25 cellular contexts compared by ENCODE assay signal in the genomic region with DNA sequence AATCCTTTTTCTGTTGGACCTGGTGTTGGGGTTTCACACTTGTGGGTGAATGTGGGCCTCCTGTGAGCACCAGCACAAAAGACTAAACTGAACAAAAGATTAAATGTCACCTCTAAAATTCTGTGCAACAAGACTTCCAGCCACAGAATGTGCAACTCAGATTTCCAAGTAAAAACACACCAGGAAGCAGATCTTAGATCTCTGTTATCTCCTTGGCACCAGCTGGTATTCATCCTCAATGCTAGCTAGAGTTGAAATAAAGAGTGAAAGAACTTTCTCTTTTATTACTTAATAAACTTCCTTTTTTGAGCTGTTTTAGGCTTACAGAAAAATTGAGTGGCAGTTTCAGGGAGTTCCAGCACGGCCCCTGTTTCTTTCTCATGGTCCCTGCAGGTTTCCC. TPM values are rescaled to one million over a fixed set of nuclear protein-coding genes. Genes with fewer than 3 reads are reported as not detected.
"Had no signal": no experiment of that assay in that cellular context is flagged by ENCODE, and none has a peak within 500 bp of the region (broad histone marks: within the 10 kb centered on the region; RNA-seq: fewer than 3 reads in every experiment).

No MANE protein-coding gene starts in this region.

- FAIRE-seq: colon, islet of Langerhans had no signal

- H3K9me3 ChIP-seq: heart left ventricle, left ventricle myocardium inferior, lower lobe of right lung, psoas muscle, right lobe of liver, spleen, tibial artery, upper lobe of left lung, vagina had no signal

- H3K4me3 ChIP-seq: heart left ventricle, left ventricle myocardium inferior, lower lobe of right lung, psoas muscle, right lobe of liver, spleen, tibial artery, upper lobe of left lung, vagina had no signal

- H3K4me1 Mint-ChIP-seq: memory B cell; stimulated activated memory B cell treated with anti-CD40 and anti-IgM and Interleukin-4, amounts not matched to agents 10 μg/mL and 1 μg/mL and 100 μg/mL, for 72 hours had no signal

- H3K36me3 ChIP-seq: heart left ventricle, left ventricle myocardium inferior, lower lobe of right lung, right lobe of liver, spleen, tibial artery, vagina had no signal

- H3K27me3 Mint-ChIP-seq: dendritic cell treated with granulocyte-macrophage colony-stimulating factor and Interleukin-4, amounts not matched to agents 40 ng/mL and 50 ng/mL, for 4 days had no signal

- DNase-seq: effector memory CD8-positive, alpha-beta T cell; foreskin melanocyte; heart left ventricle; hippocampal formation; left ventricle myocardium inferior; lower lobe of right lung; midbrain; occipital lobe; psoas muscle; retina; right lobe of liver; spleen; stimulated activated CD4-positive, alpha-beta T cell treated with anti-CD3 and anti-CD28 coated beads, Interleukin-15, amount 100 ng/mL, for 24 hours; stimulated activated CD4-positive, alpha-beta T cell treated with anti-CD3 and anti-CD28 coated beads, Interleukin-1b, Interleukin-23, amount 100 ng/mL, for 48 hours; stimulated activated CD4-positive, alpha-beta T cell treated with anti-CD3 and anti-CD28 coated beads, Interleukin-4, amount 100 ng/mL, for 24 hours; tibial artery; upper lobe of left lung had no signal

- H3K27ac ChIP-seq: heart left ventricle, left ventricle myocardium inferior, lower lobe of right lung, psoas muscle, spleen had no signal

- ATAC-seq: effector memory CD8-positive, alpha-beta T cell; heart left ventricle; lower lobe of right lung; natural killer cell treated with Interleukin-12 subunit alpha and Interleukin-12 subunit beta and Interleukin-15 and Interleukin-18, amount 100 ng/mL, for 72 hours; right lobe of liver; stimulated activated memory B cell treated with anti-CD40 and anti-IgM and Interleukin-4, amounts not matched to agents 10 μg/mL and 1 μg/mL and 100 μg/mL, for 72 hours had no signal

- H3K9me3 Mint-ChIP-seq: effector memory CD8-positive, alpha-beta T cell; stimulated activated naive CD8-positive, alpha-beta T cell treated with anti-CD3 and anti-CD28 coated beads, Interleukin-15, Interleukin-2, amounts not matched to agents 100 ng/mL and 50 ng/mL, for 24 hours had no signal

- H3K27ac Mint-ChIP-seq: dendritic cell treated with granulocyte-macrophage colony-stimulating factor and Interleukin-4, amounts not matched to agents 40 ng/mL and 50 ng/mL, for 4 days; effector memory CD8-positive, alpha-beta T cell; memory B cell; natural killer cell treated with Interleukin-12 subunit alpha and Interleukin-12 subunit beta and Interleukin-15 and Interleukin-18, amount 100 ng/mL, for 72 hours; stimulated activated memory B cell treated with anti-CD40 and anti-IgM and Interleukin-4, amounts not matched to agents 10 μg/mL and 1 μg/mL and 100 μg/mL, for 72 hours; stimulated activated naive CD8-positive, alpha-beta T cell treated with anti-CD3 and anti-CD28 coated beads, Interleukin-15, Interleukin-2, amounts not matched to agents 100 ng/mL and 50 ng/mL, for 24 hours had no signal

- H3K4me3 Mint-ChIP-seq: dendritic cell treated with granulocyte-macrophage colony-stimulating factor and Interleukin-4, amounts not matched to agents 40 ng/mL and 50 ng/mL, for 4 days; effector memory CD8-positive, alpha-beta T cell; memory B cell; natural killer cell treated with Interleukin-12 subunit alpha and Interleukin-12 subunit beta and Interleukin-15 and Interleukin-18, amount 100 ng/mL, for 72 hours; stimulated activated memory B cell treated with anti-CD40 and anti-IgM and Interleukin-4, amounts not matched to agents 10 μg/mL and 1 μg/mL and 100 μg/mL, for 72 hours; stimulated activated naive CD8-positive, alpha-beta T cell treated with anti-CD3 and anti-CD28 coated beads, Interleukin-15, Interleukin-2, amounts not matched to agents 100 ng/mL and 50 ng/mL, for 24 hours had no signal

- H3K27me3 ChIP-seq: heart left ventricle, right lobe of liver, tibial artery, upper lobe of left lung, vagina had no signal

- H3K36me3 Mint-ChIP-seq: memory B cell; natural killer cell treated with Interleukin-12 subunit alpha and Interleukin-12 subunit beta and Interleukin-15 and Interleukin-18, amount 100 ng/mL, for 72 hours; stimulated activated memory B cell treated with anti-CD40 and anti-IgM and Interleukin-4, amounts not matched to agents 10 μg/mL and 1 μg/mL and 100 μg/mL, for 72 hours had no signal

RNA-seq across cellular contexts. Expression of gene EGFR, which starts 40.2 kb away (rescaled TPM):
- total RNA-seq: natural killer cell treated with Interleukin-12 subunit alpha and Interleukin-12 subunit beta and Interleukin-15 and Interleukin-18, amount 100 ng/mL, for 72 hours had no signal
